Comparison of ENCODE assay signal across 10 cellular contexts in genomic region chr1:217135987-217136894, GRCh38.
DNase-seq lines count a peak whose midpoint lies in the region; ATAC-seq and TF ChIP-seq lines count a peak whose summit lies in the region.
"Had no signal": no experiment of that assay in that cellular context is flagged by ENCODE, and none has a peak within 500 bp of the region (broad histone marks: within the 10 kb centered on the region; RNA-seq: fewer than 3 reads in every experiment).

No MANE protein-coding gene starts in this region.

- DNase-seq in SK-N-SH = peak; percentile 56
- DNase-seq in astrocyte of the cerebellum (ENCODE audit: low read depth) = no peak
- DNase-seq in tibial artery = no peak
- DNase-seq in mucosa of descending colon = no peak
- DNase-seq in uterus = no peak
- no peak for DNase-seq in effector CD8-positive, alpha-beta T cell (lab: John Stamatoyannopoulos, UW)
- DNase-seq: activated effector memory CD4-positive, alpha-beta T cell treated with Interleukin-2 at 50 U/mL for 16 hours had no signal

- TF ChIP-seq RAD21 in SK-N-SH (IDR thresholded peaks at IDR 0.05; ENCODE audit: low read length) (no peak), liver (IDR thresholded peaks at IDR 0.05) (no peak)

- in situ Hi-C loops in astrocyte of the cerebellum (cut with HindIII; ENCODE audit: low sequenced_read_pairs) = no loop called here

- H3K79me2 ChIP-seq in SK-N-SH (ENCODE audit: insufficient read depth) = no peaks in the 10 kb centered on the region

- intact Hi-C loops in tibial artery (cut with DNase I; ENCODE audit: low total_unique reads) = no loop called here
- intact Hi-C loops in mucosa of descending colon (cut with DNase I, micrococcal nuclease) = no loop called here
- intact Hi-C loops in uterus (cut with DNase I; ENCODE audit: low total_unique reads) = no loop called here

- H4K20me1 ChIP-seq in SK-N-SH (ENCODE audit: insufficient read depth) = no peaks in the 10 kb centered on the region

- H3F3A ChIP-seq in SK-N-SH (replicated peaks; ENCODE audit: insufficient read depth) = no peaks in the 10 kb centered on the region

- H3K4me3 ChIP-seq in SK-N-SH (ENCODE audit: low read depth in 2 of 2, low read length in 1 of 2) (peak overlapping the region; percentile 57 to 63; a peak in 3 of 4 replicates), astrocyte of the cerebellum (ENCODE audit: low read depth, low read length) (peak overlapping the region; percentile 49), liver (ENCODE audit: low read depth in 1 of 3, low read length in 3 of 3) (peak overlapping the region in 2 of 3 donors; percentile 11 to 57), tibial artery (peak overlapping the region; percentile 37 to 54), mucosa of descending colon (no peak overlapping the region), uterus (no peak overlapping the region)

- TF ChIP-seq CTCF in SK-N-SH (IDR thresholded peaks at IDR 0.05) (no peak), astrocyte of the cerebellum (IDR thresholded peaks at IDR 0.05; ENCODE audit: low read depth, low read length, missing control alignments) (no peak), liver (IDR thresholded peaks at IDR 0.05; ENCODE audit: low read depth, low read length, missing input control) (no peak), tibial artery (IDR thresholded peaks at IDR 0.05) (no peak), mucosa of descending colon (IDR thresholded peaks at IDR 0.05) (no peak), uterus (IDR thresholded peaks at IDR 0.05) (no peak)

- H3K9me3 ChIP-seq in SK-N-SH (no peaks in the 10 kb centered on the region), liver (ENCODE audit: control insufficient read depth in 4 of 4, low read length in 3 of 4) (no peaks in the 10 kb centered on the region), tibial artery (no peaks in the 10 kb centered on the region), mucosa of descending colon (no peaks in the 10 kb centered on the region), uterus (no peaks in the 10 kb centered on the region)

- 85% methylated on average over 34 of the region's 36 CpGs for WGBS in SK-N-SH (ENCODE audit: low lambda C conversion rate)
- WGBS in liver = 13% methylated on average over 36 of the region's 36 CpGs

- TF ChIP-seq POLR2A in uterus (IDR thresholded peaks at IDR 0.05) = no peak

- H3K36me3 ChIP-seq in SK-N-SH (replicated peaks in 1 of 2; ENCODE audit: control insufficient read depth in 1 of 2, insufficient read depth in 2 of 2, low read length in 1 of 2) (no peaks in the 10 kb centered on the region), liver (ENCODE audit: control insufficient read depth in 4 of 4, insufficient read depth in 3 of 4, low read depth in 1 of 4, low read length in 3 of 4) (peaks cover 0 to 1% (median 0%) of the 10 kb centered on the region in 4 donors), tibial artery (no peaks in the 10 kb centered on the region), mucosa of descending colon (ENCODE audit: low read depth) (no peaks in the 10 kb centered on the region), uterus (no peaks in the 10 kb centered on the region)

- peaks cover 0 to 9% of the 10 kb centered on the region in 2 experiments; a peak in 1 of 4 replicates for H3K4me1 ChIP-seq in SK-N-SH (ENCODE audit: control insufficient read depth in 1 of 2, insufficient read depth in 2 of 2, low read depth in 1 of 2, low read length in 1 of 2)
- peaks cover 0 to 29% (median 25%) of the 10 kb centered on the region in 4 donors for H3K4me1 ChIP-seq in liver (ENCODE audit: control insufficient read depth in 4 of 4, insufficient read depth in 4 of 4, low read length in 3 of 4)
- H3K4me1 ChIP-seq in tibial artery = peaks cover 0 to 40% (median 25%) of the 10 kb centered on the region in 4 donors
- peaks cover 16% of the 10 kb centered on the region for H3K4me1 ChIP-seq in mucosa of descending colon (ENCODE audit: low read depth)
- H3K4me1 ChIP-seq in uterus = no peaks in the 10 kb centered on the region

- POLR2A ChIA-PET in SK-N-SH (lab: Yijun Ruan, JAX) = no interaction called here

- H2AFZ ChIP-seq in SK-N-SH (ENCODE audit: low read depth) = peak overlapping the region; percentile 84; the same call in 1 of the 2 replicates

- CTCF ChIA-PET in SK-N-SH (lab: Yijun Ruan, JAX) = no interaction called here

- no peak overlapping the region for H3K9ac ChIP-seq in SK-N-SH
- no peak overlapping the region for H3K9ac ChIP-seq in liver (ENCODE audit: low read depth in 1 of 2, low read length in 2 of 2)

- H3K27ac ChIP-seq in SK-N-SH (ENCODE audit: low read depth in 2 of 2, low read length in 1 of 2) (no peak overlapping the region), liver (ENCODE audit: low read depth in 1 of 2, low read length in 2 of 2) (no peak overlapping the region), tibial artery (no peak overlapping the region), uterus (no peak overlapping the region)

- H3K27me3 ChIP-seq in SK-N-SH (ENCODE audit: insufficient read depth) (no peaks in the 10 kb centered on the region), liver (ENCODE audit: control insufficient read depth in 4 of 4, insufficient read depth in 4 of 4, low read length in 3 of 4) (peaks cover 8 to 25% (median 19%) of the 10 kb centered on the region in 4 donors), tibial artery (peaks cover 0 to 80% of the 10 kb centered on the region in 2 donors), uterus (peaks cover 0 to 26% of the 10 kb centered on the region in 2 donors)

- peak overlapping the region; percentile 81 for H3K4me2 ChIP-seq in SK-N-SH

- TF ChIP-seq EP300 in SK-N-SH (IDR thresholded peaks at IDR 0.05; ENCODE audit: borderline replicate concordance in 1 of 2, low read depth in 1 of 2, low read length in 1 of 2) = no peak

- ATAC-seq in SK-N-SH treated with all-trans-retinoic acid at 6 μM for 48 hours = no peak
- ATAC-seq in mucosa of descending colon = no peak
- ATAC-seq: natural killer cell treated with Interleukin-12 subunit alpha and Interleukin-12 subunit beta and Interleukin-15 and Interleukin-18, amount 100 ng/mL, for 72 hours had no signal

- H3K9me2 ChIP-seq in SK-N-SH = no peaks in the 10 kb centered on the region

TF ChIP-seq in SK-N-SH, 30 proteins besides CTCF, POLR2A, EP300 and RAD21:
- TF ChIP-seq MXI1 (IDR thresholded peaks at IDR 0.05; ENCODE audit: low read depth, low read length) (no peak), MEF2A (IDR thresholded peaks at IDR 0.05; ENCODE audit: borderline replicate concordance, low read depth) (no peak), MAX (IDR thresholded peaks at IDR 0.05; ENCODE audit: low read depth) (no peak), CHD2 (IDR thresholded peaks at IDR 0.05; ENCODE audit: low read length, partially characterized antibody) (no peak), RXRA (IDR thresholded peaks at IDR 0.05; ENCODE audit: borderline replicate concordance, low read depth) (no peak), RCOR1 (IDR thresholded peaks at IDR 0.05; ENCODE audit: low read length) (no peak)

TF ChIP-seq in SK-N-SH treated with all-trans-retinoic acid at 6 μM for 48 hours, 23 proteins besides CTCF, POLR2A, EP300 and RAD21 (continues in another document):
- TF ChIP-seq POU6F1 (CRISPR knock-in tag; IDR thresholded peaks at IDR 0.05; ENCODE audit: borderline replicate concordance, low read depth) = no peak
- no peak for TF ChIP-seq PPARA (CRISPR knock-in tag; IDR thresholded peaks at IDR 0.05; ENCODE audit: borderline replicate concordance)

TF ChIP-seq in liver, 16 proteins besides CTCF, POLR2A, EP300 and RAD21 (continues in another document):
- TF ChIP-seq REST (IDR thresholded peaks at IDR 0.05) (no peak), RXRA (IDR thresholded peaks at IDR 0.05) (no peak), MAX (IDR thresholded peaks at IDR 0.05) (no peak), JUND (IDR thresholded peaks at IDR 0.05) (no peak), GABPA (IDR thresholded peaks at IDR 0.05 in 1 of 2, conservative IDR thresholded peaks at IDR 0.05 in 1 of 2) (no peak), SP1 (IDR thresholded peaks at IDR 0.05) (no peak), EGR1 (IDR thresholded peaks at IDR 0.05; ENCODE audit: low read depth in 2 of 2) (no peak), YY1 (IDR thresholded peaks at IDR 0.05) (no peak), NR2F2 (IDR thresholded peaks at IDR 0.05) (no peak), ATF3 (IDR thresholded peaks at IDR 0.05) (no peak), HNF4A (conservative IDR thresholded peaks at IDR 0.05) (no peak), FOXA2 (IDR thresholded peaks at IDR 0.05) (no peak)

Comparison
In these comparisons a context has a peak if more than half of its experiments do, and no peak if none do; other contexts are left out.
1. H3K4me3 ChIP-seq: peak in SK-N-SH (2 of 2), astrocyte of the cerebellum (single experiment), liver (2 of 3) and tibial artery (2 of 2); none in mucosa of descending colon (single experiment) and uterus (0 of 2).